ENCODE assay signal across 16 cellular contexts in the genomic region with DNA sequence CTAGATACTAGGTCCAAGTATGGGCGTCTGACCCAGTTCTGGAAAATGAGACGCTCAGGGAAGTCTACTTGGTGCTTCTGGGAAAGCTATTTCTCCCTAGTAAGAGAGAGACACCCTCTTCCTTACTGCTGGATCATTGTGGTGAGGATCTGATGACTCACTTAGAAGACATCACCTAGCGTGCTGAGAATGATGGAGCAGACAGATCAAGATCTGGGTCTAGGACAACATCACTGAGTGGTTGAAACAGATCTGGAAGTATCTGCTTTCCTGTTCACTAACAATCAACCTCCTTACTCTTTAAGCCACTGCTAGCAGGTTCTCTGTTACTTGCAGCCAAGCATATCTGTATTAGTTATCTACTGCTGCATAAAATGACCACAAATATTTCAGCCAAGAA. TPM values are rescaled to one million over a fixed set of nuclear protein-coding genes. Genes with fewer than 3 reads are reported as not detected.
A peak's percentile ranks its signal among the peaks of the same experiment; 100 is the strongest.
DNase-seq lines count a peak whose midpoint lies in the region; ATAC-seq and TF ChIP-seq lines count a peak whose summit lies in the region.
"Had no signal": no experiment of that assay in that cellular context is flagged by ENCODE, and none has a peak within 500 bp of the region (broad histone marks: within the 10 kb centered on the region; RNA-seq: fewer than 3 reads in every experiment).

No MANE protein-coding gene starts in this region.

- BruUV-seq in mammary epithelial cell (replicated peaks; lab: Mats Ljungman, UMichigan): no TSS peak

- dilution Hi-C loops in mammary epithelial cell (cut with HindIII; ENCODE audit: low sequenced_read_pairs): no loop called here

- no peak overlapping the region for H3K18ac ChIP-seq in mesenchymal stem cell (ENCODE audit: low read depth in 1 of 2, low read length in 2 of 2)

- H2BK12ac ChIP-seq in mesenchymal stem cell (ENCODE audit: low read length in 2 of 2): no peak overlapping the region

- no peak for TF ChIP-seq CTCF in mammary epithelial cell (conservative IDR thresholded peaks at IDR 0.05 in 1 of 2, IDR thresholded peaks at IDR 0.05 in 1 of 2; ENCODE audit: extremely low read depth in 1 of 2, insufficient read depth in 1 of 2, low read depth in 1 of 2, low read length in 2 of 2)
- no peak for TF ChIP-seq CTCF in mucosa of descending colon (IDR thresholded peaks at IDR 0.05)

- H3K4me3 ChIP-seq in MG63 (no peak overlapping the region), mammary epithelial cell (replicated peaks in 1 of 3; ENCODE audit: insufficient read depth in 1 of 3, low read depth in 2 of 3, low read length in 3 of 3) (no peak overlapping the region), mesenchymal stem cell (ENCODE audit: insufficient read depth in 1 of 2, low read depth in 1 of 2, low read length in 2 of 2) (no peak overlapping the region), mucosa of descending colon (no peak overlapping the region)
- H3K4me3 ChIP-seq: tibial artery had no signal

- H4K91ac ChIP-seq in mesenchymal stem cell (ENCODE audit: low read length): no peak overlapping the region

- no peaks in the 10 kb centered on the region for H3K79me1 ChIP-seq in mesenchymal stem cell (replicated peaks; ENCODE audit: low read length, poor library complexity, severe bottlenecking)

- H3K4ac ChIP-seq in mesenchymal stem cell (ENCODE audit: low read depth in 1 of 2, low read length in 2 of 2): no peak overlapping the region

- H3K9me3 ChIP-seq in MG63 (peaks cover 4% of the 10 kb centered on the region; the same call in 1 of the 2 replicates), mammary epithelial cell (replicated peaks; ENCODE audit: insufficient read depth, low read length) (peaks cover 8% of the 10 kb centered on the region), mesenchymal stem cell (ENCODE audit: control insufficient read depth, low read length) (no peaks in the 10 kb centered on the region), mucosa of descending colon (no peaks in the 10 kb centered on the region)

- no peak overlapping the region for H3K27ac ChIP-seq in mammary epithelial cell (ENCODE audit: insufficient read depth, low read depth, low read length)
- no peak overlapping the region for H3K27ac ChIP-seq in mesenchymal stem cell (ENCODE audit: low read length, poor library complexity, severe bottlenecking)
- H3K27ac ChIP-seq: tibial artery had no signal

- 27% methylated on average over 3 of the region's 3 CpGs for WGBS in mammary epithelial cell (ENCODE audit: low coverage, missing lambda C conversion rate)
- 68% methylated on average over 3 of the region's 3 CpGs for WGBS in mesenchymal stem cell

- H3K27me3 ChIP-seq in MG63 (no peaks in the 10 kb centered on the region), mammary epithelial cell (ENCODE audit: insufficient read depth, low read length) (no peaks in the 10 kb centered on the region), mesenchymal stem cell (ENCODE audit: control insufficient read depth in 1 of 2, insufficient read depth in 1 of 2, low read length in 2 of 2) (peaks cover 0 to 5% of the 10 kb centered on the region in 2 experiments)

- H3K23ac ChIP-seq in mesenchymal stem cell (ENCODE audit: low read length in 2 of 2): no peak overlapping the region

- no peak overlapping the region for H3K14ac ChIP-seq in mesenchymal stem cell (ENCODE audit: low read length in 2 of 2)

- H4K8ac ChIP-seq in mesenchymal stem cell (ENCODE audit: low read length): no peak overlapping the region

- DNase-seq in AG20443 (ENCODE audit: low spot score) (peak; percentile 63), MG63 (peak; percentile 15), mammary epithelial cell (peak; percentile 81), mesenchymal stem cell (peak; percentile 66), NCI-H146 treated with DMSO at 0.1 percent for 48 hours (lab: John Stamatoyannopoulos, UW; ENCODE audit: unreplicated experiment) (no peak), hypothalamus (lab: John Stamatoyannopoulos, UW) (no peak), DMS53 treated with DMSO at 0.1 percent for 48 hours (lab: John Stamatoyannopoulos, UW; ENCODE audit: unreplicated experiment) (no peak), mucosa of descending colon (no peak)
- DNase-seq: effector memory CD8-positive, alpha-beta T cell; glutamatergic neuron; left cardiac atrium; NCI-H187; NCI-H526 treated with DMSO at 0.1 percent for 48 hours; Right ventricle myocardium superior; T-helper 9 cell; tibial artery had no signal

- H3K79me2 ChIP-seq in mammary epithelial cell (ENCODE audit: insufficient read depth, low read length): no peaks in the 10 kb centered on the region

- no peak overlapping the region for H2AK5ac ChIP-seq in mesenchymal stem cell (ENCODE audit: low read length, severe bottlenecking)

- H3K4me1 ChIP-seq in mammary epithelial cell (ENCODE audit: insufficient read depth, low read length) (no peaks in the 10 kb centered on the region), mesenchymal stem cell (ENCODE audit: control insufficient read depth, insufficient read depth, low read depth, low read length) (no peaks in the 10 kb centered on the region), mucosa of descending colon (ENCODE audit: low read depth) (no peaks in the 10 kb centered on the region)
- H3K4me1 ChIP-seq: tibial artery had no signal

- H2AFZ ChIP-seq in mammary epithelial cell (ENCODE audit: low read depth, low read length): no peak overlapping the region
- H2AFZ ChIP-seq in mesenchymal stem cell (ENCODE audit: low read depth, low read length): no peak overlapping the region

- intact Hi-C loops in mammary epithelial cell (cut with micrococcal nuclease): no loop called here
- intact Hi-C loops in mucosa of descending colon (cut with DNase I, micrococcal nuclease): no loop called here

- no peak overlapping the region for H2BK5ac ChIP-seq in mesenchymal stem cell (ENCODE audit: low read depth, low read length, poor library complexity, severe bottlenecking)

- in situ Hi-C loops in mammary epithelial cell (cut with MboI; ENCODE audit: low sequenced_read_pairs in 2 of 2): no loop called here

- no peaks in the 10 kb centered on the region for H4K20me1 ChIP-seq in mammary epithelial cell (ENCODE audit: insufficient read depth, low read length)

- H3K36me3 ChIP-seq in MG63: no peaks in the 10 kb centered on the region
- no peaks in the 10 kb centered on the region for H3K36me3 ChIP-seq in mammary epithelial cell (ENCODE audit: insufficient read depth, low read length)
- no peaks in the 10 kb centered on the region for H3K36me3 ChIP-seq in mesenchymal stem cell (ENCODE audit: control insufficient read depth in 1 of 2, insufficient read depth in 2 of 2, low read depth in 1 of 2, low read length in 2 of 2)
- H3K36me3 ChIP-seq in mucosa of descending colon (ENCODE audit: low read depth): no peaks in the 10 kb centered on the region
- H3K36me3 ChIP-seq: tibial artery had no signal

- H3K9ac ChIP-seq in mammary epithelial cell (ENCODE audit: insufficient read depth, low read length) (no peak overlapping the region), mesenchymal stem cell (ENCODE audit: low read length) (no peak overlapping the region)

- ATAC-seq in mucosa of descending colon: no peak
- ATAC-seq: effector memory CD8-positive, alpha-beta T cell had no signal

- H3K4me2 ChIP-seq in mammary epithelial cell (ENCODE audit: insufficient read depth, low read depth, low read length) (no peak overlapping the region), mesenchymal stem cell (ENCODE audit: low read length, poor library complexity, severe bottlenecking) (no peak overlapping the region)

- CTCF ChIA-PET in mammary epithelial cell (lab: Charles Lee; ENCODE audit: low non-redundant PET): no interaction called here

- no peak overlapping the region for H2BK15ac ChIP-seq in mesenchymal stem cell (ENCODE audit: low read depth, poor library complexity, severe bottlenecking)

- no peak overlapping the region for H2BK120ac ChIP-seq in mesenchymal stem cell (ENCODE audit: low read depth, low read length)

RNA-seq across cellular contexts. Expression of a gene that starts 38.3 kb away (rescaled TPM):
- total RNA-seq in MG63 (2014; rRNA removed; shearing (Covaris generic); ENCODE audit: low replicate concordance): 19.8 and 39.3 TPM in 2 replicates
- total RNA-seq in mammary epithelial cell: 10 to 100 TPM; 10.8 to 22.2 TPM
- polyA plus RNA-seq in mammary epithelial cell: 14.6 TPM
- polyA minus RNA-seq in mammary epithelial cell: 26.2 TPM
- 22.0 TPM for polyA plus RNA-seq in mesenchymal stem cell (2013, experiment 1 of 2)
- polyA plus RNA-seq in mesenchymal stem cell (2013, experiment 2 of 2): 22.4 TPM
- 10 to 100 TPM; 18.1 to 21.7 (median 21.6) TPM for total RNA-seq in mucosa of descending colon

Comparison
In these comparisons a context has a peak if more than half of its experiments do, and no peak if none do; other contexts are left out.
1. DNase-seq: peak in AG20443 (single experiment), MG63 (single experiment), mammary epithelial cell (single experiment) and mesenchymal stem cell (single experiment); none in NCI-H146 treated with DMSO at 0.1 percent for 48 hours (single experiment), hypothalamus (0 of 51), DMS53 treated with DMSO at 0.1 percent for 48 hours (single experiment) and mucosa of descending colon (0 of 3).